Comparison of ENCODE assay signal across 2 cellular contexts in genomic region chr15:21261965-21262850, GRCh38.
TF ChIP-seq lines count a peak whose summit lies in the region.

No MANE protein-coding gene starts in this region.

TF ChIP-seq in HepG2, 621 proteins besides CTCF, POLR2A, EP300 and RAD21 (continued from another document):
- no peak for TF ChIP-seq ZNF180 (CRISPR knock-in tag; IDR thresholded peaks at IDR 0.05; ENCODE audit: borderline replicate concordance, low read depth)
- no peak for TF ChIP-seq ZFP36L2 (CRISPR knock-in tag; IDR thresholded peaks at IDR 0.05)
- no peak for TF ChIP-seq GABPA (IDR thresholded peaks at IDR 0.05; ENCODE audit: low read depth, low read length)
- TF ChIP-seq GABPA (CRISPR knock-in tag; IDR thresholded peaks at IDR 0.05; ENCODE audit: low read depth): no peak
- no peak for TF ChIP-seq FIP1L1 (IDR thresholded peaks at IDR 0.05; ENCODE audit: borderline replicate concordance, insufficient read depth, low read depth, low read length)
- TF ChIP-seq RFX5 (IDR thresholded peaks at IDR 0.05; ENCODE audit: low read depth, low read length): no peak
- TF ChIP-seq ZMAT5 (CRISPR knock-in tag; IDR thresholded peaks at IDR 0.05; ENCODE audit: borderline replicate concordance, low read depth): no peak
- no peak for TF ChIP-seq IKZF5 (CRISPR knock-in tag; IDR thresholded peaks at IDR 0.05)
- no peak for TF ChIP-seq ZNF3 (CRISPR knock-in tag; IDR thresholded peaks at IDR 0.05)
- TF ChIP-seq HNF1B (CRISPR knock-in tag; IDR thresholded peaks at IDR 0.05): no peak
- TF ChIP-seq RARA (CRISPR knock-in tag; IDR thresholded peaks at IDR 0.05): no peak
- TF ChIP-seq SP5 (CRISPR knock-in tag; IDR thresholded peaks at IDR 0.05; ENCODE audit: borderline replicate concordance, low read depth): no peak
- no peak for TF ChIP-seq KIAA2018 (CRISPR knock-in tag; IDR thresholded peaks at IDR 0.05; ENCODE audit: borderline replicate concordance)
- TF ChIP-seq PRPF4 (IDR thresholded peaks at IDR 0.05; ENCODE audit: low read depth, low read length, poor library complexity, severe bottlenecking): no peak

TF ChIP-seq in WTC11, 78 proteins besides CTCF, POLR2A, EP300 and RAD21 (continued from another document):
- TF ChIP-seq ZNF425 (CRISPR knock-in tag; conservative IDR thresholded peaks at IDR 0.05): no peak
- TF ChIP-seq, protein P1, sequence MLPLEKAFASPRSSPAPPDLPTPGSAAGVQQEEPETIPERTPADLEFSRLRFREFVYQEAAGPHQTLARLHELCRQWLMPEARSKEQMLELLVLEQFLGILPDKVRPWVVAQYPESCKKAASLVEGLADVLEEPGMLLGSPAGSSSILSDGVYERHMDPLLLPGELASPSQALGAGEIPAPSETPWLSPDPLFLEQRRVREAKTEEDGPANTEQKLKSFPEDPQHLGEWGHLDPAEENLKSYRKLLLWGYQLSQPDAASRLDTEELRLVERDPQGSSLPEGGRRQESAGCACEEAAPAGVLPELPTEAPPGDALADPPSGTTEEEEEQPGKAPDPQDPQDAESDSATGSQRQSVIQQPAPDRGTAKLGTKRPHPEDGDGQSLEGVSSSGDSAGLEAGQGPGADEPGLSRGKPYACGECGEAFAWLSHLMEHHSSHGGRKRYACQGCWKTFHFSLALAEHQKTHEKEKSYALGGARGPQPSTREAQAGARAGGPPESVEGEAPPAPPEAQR (CRISPR knock-in tag; IDR thresholded peaks at IDR 0.05): no peak
- TF ChIP-seq, protein P2, sequence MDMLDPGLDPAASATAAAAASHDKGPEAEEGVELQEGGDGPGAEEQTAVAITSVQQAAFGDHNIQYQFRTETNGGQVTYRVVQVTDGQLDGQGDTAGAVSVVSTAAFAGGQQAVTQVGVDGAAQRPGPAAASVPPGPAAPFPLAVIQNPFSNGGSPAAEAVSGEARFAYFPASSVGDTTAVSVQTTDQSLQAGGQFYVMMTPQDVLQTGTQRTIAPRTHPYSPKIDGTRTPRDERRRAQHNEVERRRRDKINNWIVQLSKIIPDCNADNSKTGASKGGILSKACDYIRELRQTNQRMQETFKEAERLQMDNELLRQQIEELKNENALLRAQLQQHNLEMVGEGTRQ (CRISPR knock-in tag; IDR thresholded peaks at IDR 0.05): no peak
- no peak for TF ChIP-seq NFATC4 (CRISPR knock-in tag; IDR thresholded peaks at IDR 0.05)
- TF ChIP-seq RELA (CRISPR knock-in tag; IDR thresholded peaks at IDR 0.05; ENCODE audit: borderline replicate concordance): no peak
- TF ChIP-seq NR2C2 (CRISPR knock-in tag; IDR thresholded peaks at IDR 0.05): no peak
- no peak for TF ChIP-seq MLX (CRISPR knock-in tag; IDR thresholded peaks at IDR 0.05)
- TF ChIP-seq FOXK1 (CRISPR knock-in tag; IDR thresholded peaks at IDR 0.05): no peak
- TF ChIP-seq ZBTB21 (CRISPR knock-in tag; IDR thresholded peaks at IDR 0.05; ENCODE audit: borderline replicate concordance): no peak
